ENCODE assay signal across 15 cellular contexts in genomic region chr21:33028271-33028670, GRCh38. TPM values are rescaled to one million over a fixed set of nuclear protein-coding genes. Genes with fewer than 3 reads are reported as not detected.
DNase-seq lines count a peak whose midpoint lies in the region; ATAC-seq and TF ChIP-seq lines count a peak whose summit lies in the region.
"Had no signal": no experiment of that assay in that cellular context is flagged by ENCODE, and none has a peak within 500 bp of the region (broad histone marks: within the 10 kb centered on the region; RNA-seq: fewer than 3 reads in every experiment).

No MANE protein-coding gene starts in this region.

- H2BK120ac ChIP-seq in H9 (ENCODE audit: low read depth, low read length, poor library complexity, severe bottlenecking) = no peak overlapping the region
- no peak overlapping the region for H2BK120ac ChIP-seq in mesenchymal stem cell (ENCODE audit: low read depth, low read length)

- no peak overlapping the region for H3K56ac ChIP-seq in H9 (ENCODE audit: insufficient read length, low read depth, low read length)

- H2BK12ac ChIP-seq in H9 (ENCODE audit: insufficient read length, low read depth, low read length) = no peak overlapping the region
- no peak overlapping the region for H2BK12ac ChIP-seq in mesenchymal stem cell (ENCODE audit: low read length in 2 of 2)

- H3K9me3 ChIP-seq in H9 (ENCODE audit: control insufficient read depth, low read depth, low read length) (no peaks in the 10 kb centered on the region), mesenchymal stem cell (ENCODE audit: control insufficient read depth, low read length) (peaks cover 8% of the 10 kb centered on the region)
- H3K9me3 ChIP-seq: psoas muscle, thyroid gland had no signal

- peaks cover 13% of the 10 kb centered on the region for H3K23me2 ChIP-seq in H9 (ENCODE audit: insufficient read length, low read depth, low read length, poor library complexity, severe bottlenecking)

- intact Hi-C loops in dorsolateral prefrontal cortex (cut with DNase I) = loop anchor here (5.0 to 10.0 kb wide), 4 partner anchors 51 to 193 kb away; no protein-coding TSS in a partner anchor
- intact Hi-C loops in sciatic nerve (cut with DNase I) = no loop called here

- H2BK5ac ChIP-seq in H9 (ENCODE audit: insufficient read length, low read length) (no peak overlapping the region), mesenchymal stem cell (ENCODE audit: low read depth, low read length, poor library complexity, severe bottlenecking) (no peak overlapping the region)

- H2AK5ac ChIP-seq in H9 (ENCODE audit: insufficient read length, low read length) (no peak overlapping the region), mesenchymal stem cell (ENCODE audit: low read length, severe bottlenecking) (no peak overlapping the region)

- H4K8ac ChIP-seq in H9 (replicated peaks; ENCODE audit: insufficient read length, low read depth, low read length) (no peak overlapping the region), mesenchymal stem cell (ENCODE audit: low read length) (no peak overlapping the region)

- peak overlapping the region; percentile 22 to 82 (median 61) for H3K4me3 ChIP-seq in dorsolateral prefrontal cortex
- H3K4me3 ChIP-seq in mesenchymal stem cell (ENCODE audit: insufficient read depth in 1 of 2, low read depth in 1 of 2, low read length in 2 of 2) = no peak overlapping the region
- H3K4me3 ChIP-seq in foreskin fibroblast (ENCODE audit: low read depth in 1 of 2, low read length in 2 of 2) = no peak overlapping the region
- H3K4me3 ChIP-seq: psoas muscle, thyroid gland had no signal

- ATAC-seq in sciatic nerve = no peak
- ATAC-seq: psoas muscle had no signal

- H3K4ac ChIP-seq in H9 (ENCODE audit: low read depth, low read length) (no peak overlapping the region), mesenchymal stem cell (ENCODE audit: low read depth in 1 of 2, low read length in 2 of 2) (no peak overlapping the region)

- no CpG with 5 or more reads among the region's 15 CpGs for WGBS in H9 (ENCODE audit: extremely low coverage, insufficient read length, low lambda C conversion rate)
- WGBS in mesenchymal stem cell = 76% methylated on average over 9 of the region's 15 CpGs

- H3K4me1 ChIP-seq in H9 (ENCODE audit: insufficient read depth, low read length) (no peaks in the 10 kb centered on the region; the same call in 1 of the 2 replicates), mesenchymal stem cell (ENCODE audit: control insufficient read depth, insufficient read depth, low read depth, low read length) (peaks cover 13% of the 10 kb centered on the region)

- CTCF ChIA-PET in activated CD4-positive, alpha-beta T cell treated with anti-CD3 and anti-CD28 coated beads, Interleukin-2, amount 10 ng/mL, durations not matched to agents 7 days and 5 days (lab: Charles Lee) = no interaction called here

- DNase-seq in activated CD4-positive, alpha-beta T cell treated with anti-CD3 and anti-CD28 coated beads, Interleukin-2, amount 10 ng/mL, durations not matched to agents 7 days and 5 days = no peak
- DNase-seq in activated CD4-positive, alpha-beta T cell treated with anti-CD3 and anti-CD28 coated beads for 48 hours = no peak
- DNase-seq in H9 (no peak), dorsolateral prefrontal cortex (no peak), sciatic nerve (ENCODE audit: low spot score) (peak; percentile 50), NCI-H2029 (lab: John Stamatoyannopoulos, UW) (no peak), mesenchymal stem cell (no peak), foreskin fibroblast (no peak)
- DNase-seq: ACHN; brain microvascular endothelial cell; effector memory CD4-positive, alpha-beta T cell; NCI-H187; NCI-H510A treated with DMSO at 0.1 percent for 48 hours; psoas muscle; thyroid gland had no signal

- POLR2A ChIA-PET in activated CD4-positive, alpha-beta T cell treated with anti-CD3 and anti-CD28 coated beads, Interleukin-2, amount 10 ng/mL, durations not matched to agents 7 days and 5 days (lab: Charles Lee) = no interaction called here

- H3K27me3 ChIP-seq in H9 (ENCODE audit: insufficient read depth, low read length) (peaks cover 92% of the 10 kb centered on the region), dorsolateral prefrontal cortex (peaks cover 0 to 100% (median 90%) of the 10 kb centered on the region in 45 donors), mesenchymal stem cell (ENCODE audit: control insufficient read depth in 1 of 2, insufficient read depth in 1 of 2, low read length in 2 of 2) (peaks cover 90 to 99% of the 10 kb centered on the region in 2 experiments)

- no peaks in the 10 kb centered on the region for H3K36me3 ChIP-seq in mesenchymal stem cell (ENCODE audit: control insufficient read depth in 1 of 2, insufficient read depth in 2 of 2, low read depth in 1 of 2, low read length in 2 of 2)
- H3K36me3 ChIP-seq: brain microvascular endothelial cell, thyroid gland had no signal

- H4K20me1 ChIP-seq in H9 (ENCODE audit: control insufficient read depth, insufficient read depth, insufficient read length) = no peaks in the 10 kb centered on the region

- H3K4me1 Mint-ChIP-seq in activated CD4-positive, alpha-beta T cell treated with anti-CD3 and anti-CD28 coated beads, Interleukin-2, amount 10 ng/mL, durations not matched to agents 7 days and 5 days = peaks cover 28% of the 10 kb centered on the region
- peaks cover 26 to 55% of the 10 kb centered on the region in 2 experiments for H3K4me1 Mint-ChIP-seq in H9

- no peak overlapping the region for H4K5ac ChIP-seq in H9 (ENCODE audit: insufficient read length, low read depth, low read length)

- peak overlapping the region; percentile 50 for H3K27ac Mint-ChIP-seq in activated CD4-positive, alpha-beta T cell treated with anti-CD3 and anti-CD28 coated beads, Interleukin-2, amount 10 ng/mL, durations not matched to agents 7 days and 5 days
- H3K27ac Mint-ChIP-seq in H9 = no peak overlapping the region

- H4K91ac ChIP-seq in H9 (ENCODE audit: insufficient read length, low read depth, low read length) = no peak overlapping the region
- no peak overlapping the region for H4K91ac ChIP-seq in mesenchymal stem cell (ENCODE audit: low read length)

- no peak for TF ChIP-seq CTCF in H9 (conservative IDR thresholded peaks at IDR 0.05)
- TF ChIP-seq CTCF in dorsolateral prefrontal cortex (IDR thresholded peaks at IDR 0.05 in 54 of 56, conservative IDR thresholded peaks at IDR 0.05 in 2 of 56; ENCODE audit: low read depth in 1 of 56, partially characterized antibody in 56 of 56) = no peak
- TF ChIP-seq CTCF in foreskin fibroblast (IDR thresholded peaks at IDR 0.05; ENCODE audit: low read depth, low read length) = no peak

- peaks cover 84% of the 10 kb centered on the region for H3K27me3 Mint-ChIP-seq in activated CD4-positive, alpha-beta T cell treated with anti-CD3 and anti-CD28 coated beads, Interleukin-2, amount 10 ng/mL, durations not matched to agents 7 days and 5 days
- peaks cover 97% of the 10 kb centered on the region for H3K27me3 Mint-ChIP-seq in H9 (ENCODE audit: low read depth)

- H3K79me1 ChIP-seq in H9 (ENCODE audit: insufficient read depth, low read depth, low read length, poor library complexity, severe bottlenecking) (no peaks in the 10 kb centered on the region), mesenchymal stem cell (replicated peaks; ENCODE audit: low read length, poor library complexity, severe bottlenecking) (no peaks in the 10 kb centered on the region)

- H3K23ac ChIP-seq in H9 (ENCODE audit: insufficient read length, low read depth, low read length) = no peak overlapping the region
- H3K23ac ChIP-seq in mesenchymal stem cell (ENCODE audit: low read length in 2 of 2) = no peak overlapping the region

- H3K14ac ChIP-seq in H9 (ENCODE audit: insufficient read depth, low read length) (no peak overlapping the region), mesenchymal stem cell (ENCODE audit: low read length in 2 of 2) (no peak overlapping the region)

- peak overlapping the region; percentile 65 for H3K4me2 ChIP-seq in H9 (ENCODE audit: insufficient read depth, insufficient read length, low read length)
- H3K4me2 ChIP-seq in mesenchymal stem cell (ENCODE audit: low read length, poor library complexity, severe bottlenecking) = no peak overlapping the region

- peak overlapping the region; percentile 48 for H3K4me3 Mint-ChIP-seq in activated CD4-positive, alpha-beta T cell treated with anti-CD3 and anti-CD28 coated beads, Interleukin-2, amount 10 ng/mL, durations not matched to agents 7 days and 5 days
- H3K4me3 Mint-ChIP-seq in H9 = peak overlapping the region in 1 of 2 experiments; percentile 70; a peak in 3 of 5 replicates

- H2BK20ac ChIP-seq in H9 (ENCODE audit: low read depth, low read length, poor library complexity, severe bottlenecking) = no peak overlapping the region

- H3K27ac ChIP-seq in H9 (ENCODE audit: insufficient read length, low read depth, low read length) (no peak overlapping the region), dorsolateral prefrontal cortex (peak overlapping the region in 54 of 59 donors; percentile 15 to 93 (median 85)), mesenchymal stem cell (ENCODE audit: low read length, poor library complexity, severe bottlenecking) (no peak overlapping the region)
- H3K27ac ChIP-seq: brain microvascular endothelial cell, psoas muscle, thyroid gland had no signal

- H3K9me3 Mint-ChIP-seq in activated CD4-positive, alpha-beta T cell treated with anti-CD3 and anti-CD28 coated beads, Interleukin-2, amount 10 ng/mL, durations not matched to agents 7 days and 5 days = no peaks in the 10 kb centered on the region
- H3K9me3 Mint-ChIP-seq in H9 = no peaks in the 10 kb centered on the region; a peak in 1 of 5 replicates

- H2BK15ac ChIP-seq in H9 (ENCODE audit: low read depth, low read length) (no peak overlapping the region), mesenchymal stem cell (ENCODE audit: low read depth, poor library complexity, severe bottlenecking) (no peak overlapping the region)

- H3K79me2 ChIP-seq in H9 (ENCODE audit: insufficient read depth, low read length) = no peaks in the 10 kb centered on the region

- H2AFZ ChIP-seq in H9 (ENCODE audit: low read length) (no peak overlapping the region), mesenchymal stem cell (ENCODE audit: low read depth, low read length) (no peak overlapping the region)

- H3K36me3 Mint-ChIP-seq in activated CD4-positive, alpha-beta T cell treated with anti-CD3 and anti-CD28 coated beads, Interleukin-2, amount 10 ng/mL, durations not matched to agents 7 days and 5 days (ENCODE audit: low read depth) = peaks cover 8% of the 10 kb centered on the region
- no peaks in the 10 kb centered on the region for H3K36me3 Mint-ChIP-seq in H9 (ENCODE audit: insufficient read depth in 1 of 3, low read depth in 3 of 3)

- H3K9ac ChIP-seq in H9 (ENCODE audit: extremely low read depth, insufficient read length, low read length) (no peak overlapping the region), mesenchymal stem cell (ENCODE audit: low read length) (no peak overlapping the region)

- H3K18ac ChIP-seq in H9 (ENCODE audit: insufficient read length, low read depth, low read length) (no peak overlapping the region), mesenchymal stem cell (ENCODE audit: low read depth in 1 of 2, low read length in 2 of 2) (no peak overlapping the region)

- H3T11ph ChIP-seq in H9 (ENCODE audit: low read length) = no peak overlapping the region

RNA-seq across cellular contexts. Expression of gene OLIG2, which starts 2.5 kb away (rescaled TPM):
- not detected for total RNA-seq in activated CD4-positive, alpha-beta T cell treated with anti-CD3 and anti-CD28 coated beads, Interleukin-2, amount 10 ng/mL, durations not matched to agents 7 days and 5 days
- total RNA-seq in H9 (2021) (1.4 and 2.0 TPM in 2 replicates), dorsolateral prefrontal cortex (100 to 1,000 TPM in 2 of 120 experiments, 10 to 100 TPM in 118; 13.9 to 165 (median 45.4) TPM), sciatic nerve (not detected)
- polyA plus RNA-seq in mesenchymal stem cell (2013, experiment 1 of 2) = 0.44 TPM
- 0.38 TPM for polyA plus RNA-seq in mesenchymal stem cell (2013, experiment 2 of 2)

RNA-seq across cellular contexts. Expression of gene OLIG1, which starts 41.7 kb away (rescaled TPM):
- total RNA-seq in activated CD4-positive, alpha-beta T cell treated with anti-CD3 and anti-CD28 coated beads, Interleukin-2, amount 10 ng/mL, durations not matched to agents 7 days and 5 days = not detected
- 0.31 and 0.33 TPM in 2 replicates for total RNA-seq in H9 (2021)
- 100 to 1,000 TPM in 77 of 120 experiments, 10 to 100 TPM in 43; 30.7 to 365 (median 119) TPM for total RNA-seq in dorsolateral prefrontal cortex
- total RNA-seq in sciatic nerve = 0.53 TPM
- polyA plus RNA-seq in mesenchymal stem cell (2013, experiment 1 of 2) = not detected
- polyA plus RNA-seq in mesenchymal stem cell (2013, experiment 2 of 2) = not detected
- total RNA-seq: thyroid gland had no signal

Comparison
In these comparisons a context has a peak if more than half of its experiments do, and no peak if none do; other contexts are left out.
1. H3K27ac ChIP-seq: peak in dorsolateral prefrontal cortex (54 of 59); none in H9 (single experiment) and mesenchymal stem cell (single experiment).
2. H3K4me3 ChIP-seq: peak in dorsolateral prefrontal cortex (59 of 59); none in mesenchymal stem cell (0 of 2) and foreskin fibroblast (0 of 2).
3. RNA of gene OLIG1, which starts 41.7 kb away (total RNA-seq): 30.7 to 365 TPM in dorsolateral prefrontal cortex; 0.53 TPM in sciatic nerve (single experiment), 0.31 to 0.33 TPM in H9 and not detected in activated CD4-positive, alpha-beta T cell treated with anti-CD3 and anti-CD28 coated beads, Interleukin-2, amount 10 ng/mL, durations not matched to agents 7 days and 5 days; every median in the first group is over 10 times any median in the second.